26 cellular contexts compared by ENCODE assay signal in genomic region chr6:152004896-152005295, GRCh38.
"Had no signal": no experiment of that assay in that cellular context is flagged by ENCODE, and none has a peak within 500 bp of the region (broad histone marks: within the 10 kb centered on the region; RNA-seq: fewer than 3 reads in every experiment).

No MANE protein-coding gene starts in this region.

- H2AFZ ChIP-seq: hepatocyte, neural progenitor cell, parathyroid adenoma had no signal

- DNase-seq: dermis blood vessel endothelial cell; effector memory CD8-positive, alpha-beta T cell; foreskin fibroblast; heart left ventricle; kidney; mesenchymal stem cell; mucosa of descending colon; naive thymus-derived CD4-positive, alpha-beta T cell; sigmoid colon; stimulated activated CD4-positive, alpha-beta T cell treated with anti-CD3 and anti-CD28 coated beads, Interleukin-15, amount 100 ng/mL, for 24 hours; stimulated activated CD4-positive, alpha-beta T cell treated with anti-CD3 and anti-CD28 coated beads, Interleukin-4, amount 100 ng/mL, for 1 hour; stimulated activated CD8-positive, alpha-beta memory T cell treated with anti-CD3 and anti-CD28 coated beads, Interleukin-4, amount 100 ng/mL, for 48 hours; stimulated activated naive CD4-positive, alpha-beta T cell; stimulated activated naive CD8-positive, alpha-beta T cell treated with anti-CD3 and anti-CD28 coated beads, Interleukin-15, amount 100 ng/mL, for 72 hours; transverse colon; upper lobe of right lung; uterus had no signal

- H3K4me1 ChIP-seq: gastroesophageal sphincter, heart left ventricle, neural progenitor cell, parathyroid adenoma, sigmoid colon, suprapubic skin, transverse colon, upper lobe of right lung had no signal

- H3K4me3 ChIP-seq: coronary artery, gastroesophageal sphincter, heart left ventricle, hepatocyte, lung, mucosa of descending colon, neural progenitor cell, sigmoid colon, skin epidermis, suprapubic skin, transverse colon, upper lobe of right lung, uterus had no signal

- H3K36me3 ChIP-seq: gastroesophageal sphincter, heart left ventricle, neural progenitor cell, sigmoid colon, suprapubic skin, transverse colon, upper lobe of right lung, uterus had no signal

- ATAC-seq: effector memory CD8-positive, alpha-beta T cell; gastroesophageal sphincter; heart left ventricle; left lobe of liver; mucosa of descending colon; naive thymus-derived CD4-positive, alpha-beta T cell; stimulated activated naive CD8-positive, alpha-beta T cell treated with anti-CD3 and anti-CD28 coated beads, Interleukin-15, amount 100 ng/mL, for 72 hours; upper lobe of right lung had no signal

- H3K79me2 ChIP-seq: hepatocyte, parathyroid adenoma had no signal

- H3K9ac ChIP-seq: neural progenitor cell, parathyroid adenoma had no signal

- H3K9me3 ChIP-seq: gastroesophageal sphincter, heart left ventricle, mucosa of descending colon, sigmoid colon, suprapubic skin, transverse colon, upper lobe of right lung, uterus had no signal

- H3K27ac ChIP-seq: coronary artery, gastroesophageal sphincter, heart left ventricle, hepatocyte, neural progenitor cell, parathyroid adenoma, sigmoid colon, suprapubic skin, transverse colon, upper lobe of right lung had no signal

- H3K4me2 ChIP-seq: hepatocyte, neural progenitor cell had no signal

- H3K27me3 ChIP-seq: gastroesophageal sphincter, heart left ventricle, hepatocyte, neural progenitor cell, sigmoid colon, suprapubic skin, transverse colon, upper lobe of right lung, uterus had no signal
